8 cellular contexts compared by ENCODE assay signal in the genomic region with DNA sequence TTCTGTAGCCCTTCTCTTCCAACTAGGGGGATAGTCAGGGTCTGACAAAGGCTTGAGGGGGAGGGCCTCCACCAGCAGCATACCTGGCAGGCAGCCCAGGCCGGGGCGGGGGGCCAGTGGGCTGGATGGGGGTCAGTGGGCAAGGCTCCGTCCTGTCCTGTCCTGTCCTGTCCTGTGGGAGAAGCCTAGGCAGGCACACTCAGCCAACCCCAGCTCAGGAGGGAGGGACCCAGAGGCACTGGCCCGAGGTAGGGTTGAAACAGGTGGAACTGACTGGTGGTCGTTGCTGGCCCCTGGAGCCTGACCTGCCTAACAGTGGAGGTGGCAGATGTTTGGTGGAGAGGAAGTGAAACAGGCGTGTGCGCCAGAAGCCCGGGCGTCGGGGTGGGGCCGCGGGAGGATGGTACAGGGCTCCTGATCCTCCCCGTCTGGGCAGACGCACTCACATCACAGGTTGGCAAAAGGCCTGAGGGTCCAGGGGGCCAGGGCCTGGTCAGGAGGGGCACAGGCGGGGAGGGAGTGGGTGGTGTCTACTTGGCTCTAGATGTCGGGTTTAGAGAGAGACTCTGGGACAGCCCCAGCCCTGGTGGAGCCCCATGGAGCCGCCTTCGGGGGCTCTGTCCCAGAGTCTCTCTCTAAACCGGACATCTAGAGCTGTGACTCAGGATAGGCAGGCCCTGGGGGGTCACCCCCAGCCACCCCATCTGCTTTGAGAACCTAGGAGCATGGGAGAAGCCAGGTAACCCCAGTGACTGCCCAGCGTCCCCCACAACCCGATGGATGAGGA. TPM values are rescaled to one million over a fixed set of nuclear protein-coding genes. Genes with fewer than 3 reads are reported as not detected.
DNase-seq lines count a peak whose midpoint lies in the region; ATAC-seq and TF ChIP-seq lines count a peak whose summit lies in the region.

No MANE protein-coding gene starts in this region.

- peak; percentile 58 for ATAC-seq in GM18907 (IDR thresholded peaks at IDR 0.05; ENCODE audit: unreplicated experiment)

- H3K27me3 Mint-ChIP-seq in H9 (ENCODE audit: low read depth) = peaks cover 10% of the 10 kb centered on the region

- peak overlapping the region in 1 of 3 experiments; percentile 75; a peak in 2 of 7 replicates for H3K27ac Mint-ChIP-seq in H9

- H3K4me3 ChIP-seq in Peyer's patch (peak overlapping the region; percentile 2 to 41 (median 25)), hepatocyte (no peak overlapping the region), HAP-1 (no peak overlapping the region)

- H3K14ac ChIP-seq in H9 (ENCODE audit: insufficient read depth, low read length) = no peak overlapping the region

- no peaks in the 10 kb centered on the region for H3K9me2 ChIP-seq in hepatocyte (replicated peaks; ENCODE audit: insufficient read depth)

- no peaks in the 10 kb centered on the region for H4K20me1 ChIP-seq in H9 (ENCODE audit: control insufficient read depth, insufficient read depth, insufficient read length)
- H4K20me1 ChIP-seq in hepatocyte (ENCODE audit: insufficient read depth, poor library complexity, severe bottlenecking) = peaks cover 45% of the 10 kb centered on the region

- H3K18ac ChIP-seq in H9 (ENCODE audit: insufficient read length, low read depth, low read length) = no peak overlapping the region

- no peak overlapping the region for H2AK5ac ChIP-seq in H9 (ENCODE audit: insufficient read length, low read length)

- no peak overlapping the region for H2BK15ac ChIP-seq in H9 (ENCODE audit: low read depth, low read length)

- H3K9me3 ChIP-seq in H9 (ENCODE audit: control insufficient read depth, low read depth, low read length) (no peaks in the 10 kb centered on the region), Peyer's patch (no peaks in the 10 kb centered on the region), hepatocyte (ENCODE audit: low read depth) (no peaks in the 10 kb centered on the region), HAP-1 (no peaks in the 10 kb centered on the region)

- no peak overlapping the region for H3K9ac ChIP-seq in H9 (ENCODE audit: extremely low read depth, insufficient read length, low read length)

- H3T11ph ChIP-seq in H9 (ENCODE audit: low read length) = no peak overlapping the region

- in situ Hi-C loops in HAP-1 (cut with MboI; ENCODE audit: low sequenced_read_pairs) = no loop called here

- H2AFZ ChIP-seq in H9 (ENCODE audit: low read length) (no peak overlapping the region), hepatocyte (no peak overlapping the region)

- H4K91ac ChIP-seq in H9 (ENCODE audit: insufficient read length, low read depth, low read length) = no peak overlapping the region

- H2BK120ac ChIP-seq in H9 (ENCODE audit: low read depth, low read length, poor library complexity, severe bottlenecking) = no peak overlapping the region

- H3K23me2 ChIP-seq in H9 (ENCODE audit: insufficient read length, low read depth, low read length, poor library complexity, severe bottlenecking) = no peaks in the 10 kb centered on the region

- TF ChIP-seq POLR2A in Peyer's patch (IDR thresholded peaks at IDR 0.05) = peak in 1 of 2 donors; percentile 24

- H3K36me3 Mint-ChIP-seq in H9 (ENCODE audit: insufficient read depth in 1 of 3, low read depth in 3 of 3) = no peaks in the 10 kb centered on the region

- peaks cover 30 to 56% of the 10 kb centered on the region in 2 experiments for H3K4me1 Mint-ChIP-seq in H9

- H3K79me2 ChIP-seq in H9 (ENCODE audit: insufficient read depth, low read length) = no peaks in the 10 kb centered on the region; the same call in 1 of the 2 replicates
- H3K79me2 ChIP-seq in hepatocyte = peaks cover 68% of the 10 kb centered on the region

- no peak overlapping the region for H3K4ac ChIP-seq in H9 (ENCODE audit: low read depth, low read length)

- no peak overlapping the region for H3K56ac ChIP-seq in H9 (ENCODE audit: insufficient read length, low read depth, low read length)

- no peaks in the 10 kb centered on the region for H3K27me3 ChIP-seq in H9 (ENCODE audit: insufficient read depth, low read length)
- no peaks in the 10 kb centered on the region for H3K27me3 ChIP-seq in Peyer's patch
- H3K27me3 ChIP-seq in hepatocyte = no peaks in the 10 kb centered on the region
- H3K27me3 ChIP-seq in HAP-1 (ENCODE audit: low read depth) = no peaks in the 10 kb centered on the region

- no peaks in the 10 kb centered on the region for H3K9me3 Mint-ChIP-seq in H9

- no peaks in the 10 kb centered on the region for H3K79me1 ChIP-seq in H9 (ENCODE audit: insufficient read depth, low read depth, low read length, poor library complexity, severe bottlenecking)

- H2BK12ac ChIP-seq in H9 (ENCODE audit: insufficient read length, low read depth, low read length) = no peak overlapping the region

- H3K27ac ChIP-seq in H9 (ENCODE audit: insufficient read length, low read depth, low read length) (no peak overlapping the region), Peyer's patch (peak overlapping the region; percentile 13 to 83 (median 70)), hepatocyte (no peak overlapping the region)

- no peak overlapping the region for H3K23ac ChIP-seq in H9 (ENCODE audit: insufficient read length, low read depth, low read length)

- H4K5ac ChIP-seq in H9 (ENCODE audit: insufficient read length, low read depth, low read length) = no peak overlapping the region

- H3K36me3 ChIP-seq in Peyer's patch (no peaks in the 10 kb centered on the region), hepatocyte (replicated peaks; ENCODE audit: insufficient read depth, low read depth) (no peaks in the 10 kb centered on the region), HAP-1 (replicated peaks) (no peaks in the 10 kb centered on the region)

- DNase-seq in H9 (peak; percentile 28), Peyer's patch (peak; percentile 74 to 93 (median 87)), hepatocyte (ENCODE audit: low spot score) (peak; percentile 5), NCI-H345 (lab: John Stamatoyannopoulos, UW) (no peak), HAP-1 (ENCODE audit: low spot score in 2 of 2) (no peak), globus pallidus (ENCODE audit: low spot score) (no peak), T-helper 9 cell (no peak)

- H3K4me3 Mint-ChIP-seq in H9 = no peak overlapping the region

- TF ChIP-seq CTCF in H9 (conservative IDR thresholded peaks at IDR 0.05) (no peak), Peyer's patch (IDR thresholded peaks at IDR 0.05) (no peak), hepatocyte (IDR thresholded peaks at IDR 0.05; ENCODE audit: poor library complexity) (no peak)

- no CpG with 5 or more reads among the region's 21 CpGs for WGBS in H9 (ENCODE audit: extremely low coverage, insufficient read length, low lambda C conversion rate)
- 82% methylated on average over 21 of the region's 21 CpGs for WGBS in hepatocyte (ENCODE audit: low lambda C conversion rate, missing lambda C conversion rate)

- H3K4me2 ChIP-seq in H9 (ENCODE audit: insufficient read depth, insufficient read length, low read length) = no peak overlapping the region
- H3K4me2 ChIP-seq in hepatocyte = no peak overlapping the region

- no peak overlapping the region for H2BK20ac ChIP-seq in H9 (ENCODE audit: low read depth, low read length, poor library complexity, severe bottlenecking)

- no peak overlapping the region for H2BK5ac ChIP-seq in H9 (ENCODE audit: insufficient read length, low read length)

- no peaks in the 10 kb centered on the region; the same call in 1 of the 2 replicates for H3K4me1 ChIP-seq in H9 (ENCODE audit: insufficient read depth, low read length)
- H3K4me1 ChIP-seq in Peyer's patch = peaks cover 4 to 61% (median 19%) of the 10 kb centered on the region in 4 donors
- peaks cover 5% of the 10 kb centered on the region for H3K4me1 ChIP-seq in hepatocyte (ENCODE audit: insufficient read depth)
- H3K4me1 ChIP-seq in HAP-1 = no peaks in the 10 kb centered on the region

- H4K8ac ChIP-seq in H9 (replicated peaks; ENCODE audit: insufficient read length, low read depth, low read length) = no peak overlapping the region

RNA-seq across cellular contexts. Expression of a gene that starts 32.5 kb away (rescaled TPM):
- total RNA-seq in H9 (2021) (19.8 and 20.4 TPM in 2 replicates), Peyer's patch (100 to 1,000 TPM in 3 of 4 donors, 10 to 100 TPM in 1; 98.2 to 428 (median 422) TPM), hepatocyte (21.2 and 21.8 TPM in 2 replicates)
- 31.0 and 32.6 TPM in 2 replicates for polyA plus RNA-seq in hepatocyte

RNA-seq across cellular contexts. Expression of a gene that starts 50.3 kb away (rescaled TPM):
- total RNA-seq in H9 (2021) (21.2 and 22.6 TPM in 2 replicates), Peyer's patch (10 to 100 TPM in 1 of 4 donors, 1 to 10 TPM in 3; 1.1 to 22.3 (median 1.5) TPM), hepatocyte (5.8 and 8.7 TPM in 2 replicates)
- 3.0 and 4.9 TPM in 2 replicates for polyA plus RNA-seq in hepatocyte

Comparison
In these comparisons a context has a peak if more than half of its experiments do, and no peak if none do; other contexts are left out.
1. DNase-seq: peak in H9 (single experiment), Peyer's patch (3 of 3) and hepatocyte (single experiment); none in NCI-H345 (single experiment), HAP-1 (0 of 2), globus pallidus (single experiment) and T-helper 9 cell (single experiment).
2. H3K27ac ChIP-seq: peak in Peyer's patch (4 of 4); none in H9 (single experiment) and hepatocyte (single experiment).
3. H3K4me3 ChIP-seq: peak in Peyer's patch (4 of 4); none in hepatocyte (single experiment) and HAP-1 (single experiment).